ENCODE assay signal across 15 cellular contexts in genomic region chr17:62727916-62728672, GRCh38.
DNase-seq lines count a peak whose midpoint lies in the region; ATAC-seq and TF ChIP-seq lines count a peak whose summit lies in the region.
"Had no signal": no experiment of that assay in that cellular context is flagged by ENCODE, and none has a peak within 500 bp of the region (broad histone marks: within the 10 kb centered on the region; RNA-seq: fewer than 3 reads in every experiment).

No MANE protein-coding gene starts in this region.

- no peak overlapping the region for H3K4me3 ChIP-seq in astrocyte of the cerebellum (ENCODE audit: low read depth, low read length)
- H3K4me3 ChIP-seq: vagina had no signal

- DNase-seq in cardiac septum (ENCODE audit: low spot score) (peak; percentile 61), Right ventricle myocardium superior (no peak), NCI-H1436 (lab: John Stamatoyannopoulos, UW) (peak; percentile 53), astrocyte of the cerebellum (ENCODE audit: low read depth) (no peak), NCI-H748 treated with DMSO at 0.1 percent for 48 hours (lab: John Stamatoyannopoulos, UW) (no peak)
- no peak for DNase-seq in stimulated activated naive B cell treated with anti-CD40 and anti-IgM and Interleukin-4, amounts not matched to agents 10 μg/mL and 1 μg/mL and 100 μg/mL, for 72 hours
- no peak for DNase-seq in activated naive CD4-positive, alpha-beta T cell treated with anti-CD3 and anti-CD28 coated beads, Interleukin-2, amount 10 ng/mL, durations not matched to agents 7 days and 5 days
- DNase-seq: activated naive CD4-positive, alpha-beta T cell treated with anti-CD3 and anti-CD28 coated beads, Interleukin-2, amount 50 U/mL, for 16 hours; effector CD8-positive, alpha-beta T cell; foreskin melanocyte; NCI-H2107; stimulated activated naive CD8-positive, alpha-beta T cell treated with anti-CD3 and anti-CD28 coated beads, Interleukin-15, amount 100 ng/mL, for 72 hours had no signal

- peaks cover 30 to 40% of the 10 kb centered on the region in 2 donors for H3K4me1 Mint-ChIP-seq in stimulated activated naive B cell treated with anti-CD40 and anti-IgM and Interleukin-4, amounts not matched to agents 10 μg/mL and 1 μg/mL and 100 μg/mL, for 72 hours
- peaks cover 25% of the 10 kb centered on the region for H3K4me1 Mint-ChIP-seq in activated naive CD4-positive, alpha-beta T cell treated with anti-CD3 and anti-CD28 coated beads, Interleukin-2, amount 10 ng/mL, durations not matched to agents 7 days and 5 days

- no peak overlapping the region for H3K4me3 Mint-ChIP-seq in stimulated activated naive B cell treated with anti-CD40 and anti-IgM and Interleukin-4, amounts not matched to agents 10 μg/mL and 1 μg/mL and 100 μg/mL, for 72 hours
- H3K4me3 Mint-ChIP-seq in activated naive CD4-positive, alpha-beta T cell treated with anti-CD3 and anti-CD28 coated beads, Interleukin-2, amount 10 ng/mL, durations not matched to agents 7 days and 5 days, result no peak overlapping the region
- H3K4me3 Mint-ChIP-seq: stimulated activated naive CD8-positive, alpha-beta T cell treated with anti-CD3 and anti-CD28 coated beads, Interleukin-15, amount 100 ng/mL, for 72 hours had no signal

- H3K9me3 Mint-ChIP-seq in stimulated activated naive B cell treated with anti-CD40 and anti-IgM and Interleukin-4, amounts not matched to agents 10 μg/mL and 1 μg/mL and 100 μg/mL, for 72 hours, result peaks cover 0 to 7% of the 10 kb centered on the region in 2 donors
- H3K9me3 Mint-ChIP-seq in activated naive CD4-positive, alpha-beta T cell treated with anti-CD3 and anti-CD28 coated beads, Interleukin-2, amount 10 ng/mL, durations not matched to agents 7 days and 5 days, result no peaks in the 10 kb centered on the region

- ATAC-seq in Right ventricle myocardium superior (ENCODE audit: poor library complexity) (no peak), GM21576 (IDR thresholded peaks at IDR 0.05; ENCODE audit: unreplicated experiment) (no peak)
- ATAC-seq in stimulated activated naive B cell treated with anti-CD40 and anti-IgM and Interleukin-4, amounts not matched to agents 10 μg/mL and 1 μg/mL and 100 μg/mL, for 72 hours (replicated peaks), result no peak
- ATAC-seq: activated CD4-positive, CD25-positive, alpha-beta regulatory T cell treated with anti-CD3 and anti-CD28 coated beads, Interleukin-2, amount 50 U/mL, for 24 hours; stimulated activated naive CD8-positive, alpha-beta T cell treated with anti-CD3 and anti-CD28 coated beads, Interleukin-15, amount 100 ng/mL, for 72 hours had no signal

- peak overlapping the region; percentile 42 for H3K27ac Mint-ChIP-seq in stimulated activated naive B cell treated with anti-CD40 and anti-IgM and Interleukin-4, amounts not matched to agents 10 μg/mL and 1 μg/mL and 100 μg/mL, for 72 hours
- H3K27ac Mint-ChIP-seq in activated naive CD4-positive, alpha-beta T cell treated with anti-CD3 and anti-CD28 coated beads, Interleukin-2, amount 10 ng/mL, durations not matched to agents 7 days and 5 days, result no peak overlapping the region
- H3K27ac Mint-ChIP-seq: stimulated activated naive CD8-positive, alpha-beta T cell treated with anti-CD3 and anti-CD28 coated beads, Interleukin-15, amount 100 ng/mL, for 72 hours had no signal

- CTCF ChIA-PET in activated naive CD4-positive, alpha-beta T cell treated with anti-CD3 and anti-CD28 coated beads, Interleukin-2, amount 10 ng/mL, durations not matched to agents 7 days and 5 days (lab: Charles Lee), result interaction anchor here (1.1 to 1.4 kb wide), 2 partner anchors 74 to 389 kb away, joined by 3 read pairs; no protein-coding TSS in a partner anchor

- intact Hi-C loops in cardiac septum (cut with DNase I) (no loop called here), Right ventricle myocardium superior (cut with DNase I) (no loop called here)

- H3K36me3 Mint-ChIP-seq in stimulated activated naive B cell treated with anti-CD40 and anti-IgM and Interleukin-4, amounts not matched to agents 10 μg/mL and 1 μg/mL and 100 μg/mL, for 72 hours, result peaks cover 3 to 4% of the 10 kb centered on the region in 2 donors
- H3K36me3 Mint-ChIP-seq in activated naive CD4-positive, alpha-beta T cell treated with anti-CD3 and anti-CD28 coated beads, Interleukin-2, amount 10 ng/mL, durations not matched to agents 7 days and 5 days, result peaks cover 2% of the 10 kb centered on the region

- in situ Hi-C loops in astrocyte of the cerebellum (cut with HindIII; ENCODE audit: low sequenced_read_pairs), result no loop called here

- peak; percentile 4 for TF ChIP-seq CTCF in astrocyte of the cerebellum (IDR thresholded peaks at IDR 0.05; ENCODE audit: low read depth, low read length, missing control alignments)

- H3K27me3 Mint-ChIP-seq in stimulated activated naive B cell treated with anti-CD40 and anti-IgM and Interleukin-4, amounts not matched to agents 10 μg/mL and 1 μg/mL and 100 μg/mL, for 72 hours, result peaks cover 5 to 12% of the 10 kb centered on the region in 2 donors
- H3K27me3 Mint-ChIP-seq in activated naive CD4-positive, alpha-beta T cell treated with anti-CD3 and anti-CD28 coated beads, Interleukin-2, amount 10 ng/mL, durations not matched to agents 7 days and 5 days, result peaks cover 57% of the 10 kb centered on the region

Comparison
In these comparisons a context has a peak if more than half of its experiments do, and no peak if none do; other contexts are left out.
1. DNase-seq: peak in cardiac septum (single experiment) and NCI-H1436 (single experiment); none in Right ventricle myocardium superior (single experiment), astrocyte of the cerebellum (single experiment), stimulated activated naive B cell treated with anti-CD40 and anti-IgM and Interleukin-4, amounts not matched to agents 10 μg/mL and 1 μg/mL and 100 μg/mL, for 72 hours (single experiment), NCI-H748 treated with DMSO at 0.1 percent for 48 hours (single experiment) and activated naive CD4-positive, alpha-beta T cell treated with anti-CD3 and anti-CD28 coated beads, Interleukin-2, amount 10 ng/mL, durations not matched to agents 7 days and 5 days (single experiment).